ENCODE assay signal across 9 cellular contexts in the genomic region with DNA sequence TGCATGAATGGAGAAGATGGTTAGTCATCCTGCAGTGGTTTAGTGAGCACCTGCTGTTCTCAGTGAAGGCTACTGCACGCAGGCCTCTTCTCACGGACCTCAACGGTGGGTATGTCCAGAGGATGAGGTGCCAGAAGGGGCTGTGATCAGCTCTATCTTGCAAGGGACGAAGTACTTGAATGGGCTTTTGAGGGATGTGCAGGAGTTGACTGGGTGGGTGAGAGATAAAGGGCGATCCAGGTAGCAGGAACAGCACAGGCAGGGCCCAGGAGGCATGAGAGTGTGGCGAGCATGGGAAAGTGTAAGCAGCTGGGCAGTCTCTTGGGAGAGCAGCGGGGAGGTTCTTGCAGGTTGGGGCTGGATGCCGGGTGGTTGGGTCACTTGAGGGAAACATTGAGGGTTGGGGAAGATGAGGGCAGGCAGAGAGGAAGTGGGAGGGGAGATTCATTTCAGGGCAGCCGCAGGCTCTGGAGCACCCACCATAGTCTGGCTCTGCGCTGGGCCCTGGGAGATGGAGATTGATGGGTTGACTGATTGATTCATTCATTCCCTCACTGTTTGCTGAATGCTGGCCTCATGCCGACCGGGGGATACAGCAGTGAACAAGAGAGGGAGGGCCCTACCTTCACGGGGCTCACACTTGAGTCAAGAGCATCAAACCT.
A peak's percentile ranks its signal among the peaks of the same experiment; 100 is the strongest.
DNase-seq lines count a peak whose midpoint lies in the region; ATAC-seq, FAIRE-seq and TF ChIP-seq lines count a peak whose summit lies in the region.
"Had no signal": no experiment of that assay in that cellular context is flagged by ENCODE, and none has a peak within 500 bp of the region (broad histone marks: within the 10 kb centered on the region; RNA-seq: fewer than 3 reads in every experiment).

No MANE protein-coding gene starts in this region.

- peak overlapping the region; percentile 89 for H3K4me2 ChIP-seq in GM12878 (ENCODE audit: control insufficient read depth, insufficient read depth)

- POLR2A ChIA-PET in GM12878 (lab: Charles Lee) = interaction anchor here (0.7 to 3.3 kb wide), 8 partner anchors 8 to 985 kb away, joined by 3 to 16 read pairs (median 5); a partner anchor contains a TSS

- H3K4me1 ChIP-seq in GM12878 (ENCODE audit: control insufficient read depth, insufficient read depth, low read length) (peaks cover 56% of the 10 kb centered on the region), prostate gland (replicated peaks) (no peaks in the 10 kb centered on the region), tibial nerve (peaks cover 0 to 23% (median 2%) of the 10 kb centered on the region in 4 donors)

- ATAC-seq in HG03354 (IDR thresholded peaks at IDR 0.05; ENCODE audit: poor library complexity, severe bottlenecking, unreplicated experiment) = peak; percentile 81
- ATAC-seq in GM12878 = peak; percentile 86
- ATAC-seq in esophagus mucosa = no peak

- H3K27ac ChIP-seq in GM12878 (ENCODE audit: control insufficient read depth, insufficient read depth) (peak overlapping the region; percentile 98), prostate gland (no peak overlapping the region), tibial nerve (no peak overlapping the region)

- SMC1A ChIA-PET in GM12878 (lab: Charles Lee; ENCODE audit: uncharacterized antibody, unreplicated experiment) = interaction anchor here (0.6 to 2.5 kb wide), 14 partner anchors 8 to 676 kb away, joined by 3 to 15 read pairs (median 4); no protein-coding TSS in a partner anchor

- in situ Hi-C loops in GM12878 (cut with MboI) = loop anchor here (5.0 kb wide), 1 partner anchor 720 kb away; no protein-coding TSS in a partner anchor

- no peaks in the 10 kb centered on the region for H4K20me1 ChIP-seq in GM12878 (ENCODE audit: control insufficient read depth, insufficient read depth)

- intact Hi-C loops in GM12878 (cut with micrococcal nuclease; ENCODE audit: unreplicated experiment) = loop anchor here (1.0 to 5.0 kb wide), 4 partner anchors 55 to 112 kb away; no protein-coding TSS in a partner anchor
- intact Hi-C loops in prostate gland (cut with DNase I) = no loop called here

- H3K9ac ChIP-seq in GM12878 (ENCODE audit: control insufficient read depth, insufficient read depth, low read length) = peak overlapping the region; percentile 64

- H2AFZ ChIP-seq in GM12878 (ENCODE audit: control insufficient read depth, low read depth, low read length) = peak overlapping the region; percentile 95

- peak; percentile 92 for DNase-seq in GM10266 (ENCODE audit: extremely low spot score)
- DNase-seq in GM20000 (ENCODE audit: low spot score) = peak; percentile 92
- peak; percentile 98 for DNase-seq in GM12878 (ENCODE audit: low read depth, low spot score)
- DNase-seq in prostate gland (ENCODE audit: low spot score) = no peak
- DNase-seq in tibial nerve (ENCODE audit: low spot score in 2 of 2) = no peak
- no peak for DNase-seq in cortex of kidney (lab: John Stamatoyannopoulos, UW)

- 2% methylated on average over 13 of the region's 13 CpGs for WGBS in GM12878 (ENCODE audit: insufficient coverage, insufficient replicate concordance, low lambda C conversion rate, missing lambda C conversion rate)
- 82% methylated on average over 13 of the region's 13 CpGs for WGBS in prostate gland
- WGBS in tibial nerve, 2 donors = 76 to 80% methylated on average over 13 of the region's 13 CpGs

- H3K79me2 ChIP-seq in GM12878 (ENCODE audit: control insufficient read depth, insufficient read depth, low read length) = peaks cover 4% of the 10 kb centered on the region

- H3K36me3 ChIP-seq in GM12878 (ENCODE audit: control insufficient read depth in 2 of 2, insufficient read depth in 2 of 2, low read length in 1 of 2) (no peaks in the 10 kb centered on the region), prostate gland (no peaks in the 10 kb centered on the region), tibial nerve (no peaks in the 10 kb centered on the region)

- TF ChIP-seq POLR2A in GM12878 (IDR thresholded peaks at IDR 0.05; ENCODE audit: low read depth, low read length) = peak; percentile 76
- TF ChIP-seq POLR2A in prostate gland (IDR thresholded peaks at IDR 0.05) = no peak
- no peak for TF ChIP-seq POLR2A in tibial nerve (IDR thresholded peaks at IDR 0.05)

- TF ChIP-seq EP300 in GM12878 (IDR thresholded peaks at IDR 0.05; ENCODE audit: borderline replicate concordance in 1 of 2, control insufficient read depth in 1 of 2, low read depth in 2 of 2, low read length in 2 of 2) (peak; percentile 87 to 95), tibial nerve (IDR thresholded peaks at IDR 0.05) (no peak)

- CTCF ChIA-PET in GM12878 (lab: Yijun Ruan, JAX) = interaction anchor here (0.6 to 1.7 kb wide), 7 partner anchors 10 to 112 kb away, joined by 3 to 7 read pairs (median 5); no protein-coding TSS in a partner anchor

- peak; percentile 99 for FAIRE-seq in GM12878 (lab: Jason Lieb, UNC)
- FAIRE-seq: keratinocyte had no signal

- RAD21 ChIA-PET in GM12878 (lab: Charles Lee; ENCODE audit: unreplicated experiment) = interaction anchor here (0.9 to 2.0 kb wide), 7 partner anchors 8 to 113 kb away, joined by 3 to 15 read pairs (median 5); no protein-coding TSS in a partner anchor

- no TSS peak for BruUV-seq in GM12878 (replicated peaks; lab: Mats Ljungman, UMichigan)

- H3K9me3 ChIP-seq in GM12878 (replicated peaks; ENCODE audit: control insufficient read depth, insufficient read depth, low read length) = peaks cover 3% of the 10 kb centered on the region; the same call in 1 of the 3 replicates
- no peaks in the 10 kb centered on the region for H3K9me3 ChIP-seq in prostate gland
- H3K9me3 ChIP-seq in tibial nerve = no peaks in the 10 kb centered on the region

- TF ChIP-seq RAD21 in GM12878 (IDR thresholded peaks at IDR 0.05; ENCODE audit: insufficient read depth, low read depth, low read length) = no peak

- H3K27me3 ChIP-seq in GM12878 (replicated peaks in 1 of 2; ENCODE audit: control insufficient read depth in 2 of 2, insufficient read depth in 2 of 2, low read length in 1 of 2) = no peaks in the 10 kb centered on the region
- H3K27me3 ChIP-seq in prostate gland (replicated peaks; ENCODE audit: insufficient read depth) = no peaks in the 10 kb centered on the region
- no peaks in the 10 kb centered on the region for H3K27me3 ChIP-seq in tibial nerve

- TF ChIP-seq CTCF in GM10266 (IDR thresholded peaks at IDR 0.05; ENCODE audit: control insufficient read depth, insufficient read depth, low read depth, missing control alignments) = no peak
- TF ChIP-seq CTCF in GM20000 (IDR thresholded peaks at IDR 0.05; ENCODE audit: extremely low read depth, missing control alignments) = no peak
- no peak for TF ChIP-seq CTCF in GM12878 (IDR thresholded peaks at IDR 0.05 in 2 of 3, conservative IDR thresholded peaks at IDR 0.05 in 1 of 3; ENCODE audit: control insufficient read depth in 2 of 3, extremely low read depth in 1 of 3, insufficient read depth in 1 of 3, low read depth in 3 of 3, low read length in 3 of 3)
- TF ChIP-seq CTCF in prostate gland (IDR thresholded peaks at IDR 0.05) = no peak
- TF ChIP-seq CTCF in tibial nerve (IDR thresholded peaks at IDR 0.05) = no peak

- peak overlapping the region; percentile 55 for H3K4me3 ChIP-seq in GM12878
- no peak overlapping the region for H3K4me3 ChIP-seq in prostate gland
- no peak overlapping the region for H3K4me3 ChIP-seq in tibial nerve

TF ChIP-seq in GM12878, 131 proteins besides CTCF, POLR2A, EP300 and RAD21 (continues in another document):
- peak; percentile 46; the same call in 1 of the 2 replicates for TF ChIP-seq TARDBP (IDR thresholded peaks at IDR 0.05; ENCODE audit: borderline replicate concordance)
- TF ChIP-seq IRF4 (IDR thresholded peaks at IDR 0.05; ENCODE audit: low read depth, low read length) = peak; percentile 75; the same call in 1 of the 2 replicates
- TF ChIP-seq, protein P1, sequence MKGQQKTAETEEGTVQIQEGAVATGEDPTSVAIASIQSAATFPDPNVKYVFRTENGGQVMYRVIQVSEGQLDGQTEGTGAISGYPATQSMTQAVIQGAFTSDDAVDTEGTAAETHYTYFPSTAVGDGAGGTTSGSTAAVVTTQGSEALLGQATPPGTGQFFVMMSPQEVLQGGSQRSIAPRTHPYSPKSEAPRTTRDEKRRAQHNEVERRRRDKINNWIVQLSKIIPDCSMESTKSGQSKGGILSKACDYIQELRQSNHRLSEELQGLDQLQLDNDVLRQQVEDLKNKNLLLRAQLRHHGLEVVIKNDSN (IDR thresholded peaks at IDR 0.05; ENCODE audit: borderline replicate concordance, extremely low read length, insufficient read depth, low read depth, low read length) = no peak
- TF ChIP-seq, protein P2, sequence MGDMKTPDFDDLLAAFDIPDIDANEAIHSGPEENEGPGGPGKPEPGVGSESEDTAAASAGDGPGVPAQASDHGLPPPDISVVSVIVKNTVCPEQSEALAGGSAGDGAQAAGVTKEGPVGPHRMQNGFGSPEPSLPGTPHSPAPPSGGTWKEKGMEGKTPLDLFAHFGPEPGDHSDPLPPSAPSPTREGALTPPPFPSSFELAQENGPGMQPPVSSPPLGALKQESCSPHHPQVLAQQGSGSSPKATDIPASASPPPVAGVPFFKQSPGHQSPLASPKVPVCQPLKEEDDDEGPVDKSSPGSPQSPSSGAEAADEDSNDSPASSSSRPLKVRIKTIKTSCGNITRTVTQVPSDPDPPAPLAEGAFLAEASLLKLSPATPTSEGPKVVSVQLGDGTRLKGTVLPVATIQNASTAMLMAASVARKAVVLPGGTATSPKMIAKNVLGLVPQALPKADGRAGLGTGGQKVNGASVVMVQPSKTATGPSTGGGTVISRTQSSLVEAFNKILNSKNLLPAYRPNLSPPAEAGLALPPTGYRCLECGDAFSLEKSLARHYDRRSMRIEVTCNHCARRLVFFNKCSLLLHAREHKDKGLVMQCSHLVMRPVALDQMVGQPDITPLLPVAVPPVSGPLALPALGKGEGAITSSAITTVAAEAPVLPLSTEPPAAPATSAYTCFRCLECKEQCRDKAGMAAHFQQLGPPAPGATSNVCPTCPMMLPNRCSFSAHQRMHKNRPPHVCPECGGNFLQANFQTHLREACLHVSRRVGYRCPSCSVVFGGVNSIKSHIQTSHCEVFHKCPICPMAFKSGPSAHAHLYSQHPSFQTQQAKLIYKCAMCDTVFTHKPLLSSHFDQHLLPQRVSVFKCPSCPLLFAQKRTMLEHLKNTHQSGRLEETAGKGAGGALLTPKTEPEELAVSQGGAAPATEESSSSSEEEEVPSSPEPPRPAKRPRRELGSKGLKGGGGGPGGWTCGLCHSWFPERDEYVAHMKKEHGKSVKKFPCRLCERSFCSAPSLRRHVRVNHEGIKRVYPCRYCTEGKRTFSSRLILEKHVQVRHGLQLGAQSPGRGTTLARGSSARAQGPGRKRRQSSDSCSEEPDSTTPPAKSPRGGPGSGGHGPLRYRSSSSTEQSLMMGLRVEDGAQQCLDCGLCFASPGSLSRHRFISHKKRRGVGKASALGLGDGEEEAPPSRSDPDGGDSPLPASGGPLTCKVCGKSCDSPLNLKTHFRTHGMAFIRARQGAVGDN (IDR thresholded peaks at IDR 0.05) = peak; percentile 82; the same call in 1 of the 2 replicates
- peak; percentile 47 for TF ChIP-seq RELA (IDR thresholded peaks at IDR 0.05; ENCODE audit: borderline replicate concordance, partially characterized antibody)
- no peak for TF ChIP-seq RFX5 (IDR thresholded peaks at IDR 0.05; ENCODE audit: low read depth, low read length)
- peak; percentile 51; the same call in 1 of the 2 replicates for TF ChIP-seq RAD51 (IDR thresholded peaks at IDR 0.05)
- TF ChIP-seq SREBF1 (IDR thresholded peaks at IDR 0.05; ENCODE audit: low read length) = no peak

Comparison
In these comparisons a context has a peak if more than half of its experiments do, and no peak if none do; other contexts are left out.
1. DNase-seq: peak in GM10266 (single experiment), GM20000 (single experiment) and GM12878 (single experiment); none in prostate gland (single experiment), tibial nerve (0 of 2) and cortex of kidney (single experiment).